8 cellular contexts compared by ENCODE assay signal in genomic region chr19:14528419-14529253, GRCh38. TPM values are rescaled to one million over a fixed set of nuclear protein-coding genes. Genes with fewer than 3 reads are reported as not detected.
A peak's percentile ranks its signal among the peaks of the same experiment; 100 is the strongest.
DNase-seq lines count a peak whose midpoint lies in the region; ATAC-seq, FAIRE-seq and TF ChIP-seq lines count a peak whose summit lies in the region.

No MANE protein-coding gene starts in this region.

- TF ChIP-seq EP300 in HepG2 (IDR thresholded peaks at IDR 0.05; ENCODE audit: low read depth in 2 of 2, low read length in 2 of 2) (no peak), HepG2 (CRISPR knock-in tag; IDR thresholded peaks at IDR 0.05; ENCODE audit: borderline replicate concordance) (no peak)

- 28 to 33% (median 29%) methylated on average over 32 to 39 of the region's 39 CpGs for WGBS in adrenal gland, 4 donors
- 57% methylated on average over 38 of the region's 39 CpGs for WGBS in HepG2 (ENCODE audit: low lambda C conversion rate)
- WGBS in thyroid gland, 2 donors, result 38 to 39% methylated on average over 39 of the region's 39 CpGs

- no peaks in the 10 kb centered on the region for H3K27me3 Mint-ChIP-seq in activated T-cell treated with anti-CD3 and anti-CD28 coated beads, Interleukin-2, amount 50 U/mL, for 24 hours

- H3K36me3 ChIP-seq in adrenal gland (replicated peaks in 1 of 2) (no peaks in the 10 kb centered on the region), HepG2 (replicated peaks in 1 of 2; ENCODE audit: control insufficient read depth in 1 of 2, insufficient read depth in 2 of 2, low read length in 2 of 2) (peaks cover 0 to 3% of the 10 kb centered on the region in 2 experiments; a peak in 1 of 5 replicates), thyroid gland (no peaks in the 10 kb centered on the region)

- H3K27me3 ChIP-seq in adrenal gland (no peaks in the 10 kb centered on the region), HepG2 (ENCODE audit: control insufficient read depth in 1 of 2, insufficient read depth in 2 of 2, low read length in 2 of 2) (no peaks in the 10 kb centered on the region; a peak in 1 of 5 replicates), thyroid gland (no peaks in the 10 kb centered on the region)

- peaks cover 56% of the 10 kb centered on the region for H3K4me1 Mint-ChIP-seq in activated T-cell treated with anti-CD3 and anti-CD28 coated beads, Interleukin-2, amount 50 U/mL, for 24 hours (ENCODE audit: low read depth)

- TF ChIP-seq CTCF in adrenal gland (IDR thresholded peaks at IDR 0.05), result no peak
- TF ChIP-seq CTCF in HepG2 (CRISPR knock-in tag; IDR thresholded peaks at IDR 0.05), result no peak
- TF ChIP-seq CTCF in thyroid gland (IDR thresholded peaks at IDR 0.05), result no peak

- in situ Hi-C loops in HepG2 (cut with HindIII; ENCODE audit: extremely low pct_ligation_motif_present, low pct_unique_long_range_greater_than_20kb), result no loop called here

- CTCF ChIA-PET in HepG2 (lab: Yijun Ruan, JAX; ENCODE audit: low intra/inter-chr PET ratio, low total read pairs), result no interaction called here

- no peak for DNase-seq in activated T-cell treated with anti-CD3 and anti-CD28 coated beads, Interleukin-2, amount 50 U/mL, for 24 hours
- no peak for DNase-seq in activated T-cell treated with anti-CD3 and anti-CD28 coated beads, Interleukin-2, amount 50 U/mL, for 48 hours
- peak in 3 of 7 donors; percentile 49 to 71 (median 53) for DNase-seq in adrenal gland
- DNase-seq in HepG2 (ENCODE audit: low spot score), result no peak
- peak in 1 of 2 donors; percentile 36 for DNase-seq in thyroid gland
- DNase-seq in SK-N-DZ (ENCODE audit: low spot score), result no peak
- no peak for DNase-seq in nucleus accumbens (lab: John Stamatoyannopoulos, UW)

- H3K4me1 ChIP-seq in adrenal gland (replicated peaks in 1 of 2) (peaks cover 29 to 42% of the 10 kb centered on the region in 2 donors), HepG2 (ENCODE audit: insufficient read depth, low read length) (peaks cover 27% of the 10 kb centered on the region), thyroid gland (peaks cover 0 to 6% of the 10 kb centered on the region in 2 donors)

- intact Hi-C loops in adrenal gland (cut with DNase I), result no loop called here
- intact Hi-C loops in HepG2 (cut with micrococcal nuclease; ENCODE audit: unreplicated experiment), result loop anchor here (1.0 kb wide), 1 partner anchor 8 kb away; no protein-coding TSS in a partner anchor
- intact Hi-C loops in thyroid gland (cut with DNase I), result no loop called here

- no TSS peak for BruUV-seq in HepG2 (replicated peaks; lab: Mats Ljungman, UMichigan)

- H3K27ac ChIP-seq in adrenal gland, result peak overlapping the region in 3 of 5 donors; percentile 44 to 89 (median 57)
- H3K27ac ChIP-seq in HepG2 (ENCODE audit: extremely low read length, insufficient read depth, low read length), result peak overlapping the region; percentile 30
- H3K27ac ChIP-seq in thyroid gland, result peak overlapping the region in 2 of 3 donors; percentile 35 to 73

- H3K9me3 Mint-ChIP-seq in activated T-cell treated with anti-CD3 and anti-CD28 coated beads, Interleukin-2, amount 50 U/mL, for 24 hours, result no peaks in the 10 kb centered on the region

- H4K20me1 ChIP-seq in HepG2 (ENCODE audit: insufficient read depth, low read length), result no peaks in the 10 kb centered on the region

- H2AFZ ChIP-seq in HepG2 (ENCODE audit: low read length), result no peak overlapping the region

- no peaks in the 10 kb centered on the region for H3K9me3 ChIP-seq in adrenal gland (replicated peaks in 1 of 3)
- H3K9me3 ChIP-seq in HepG2 (ENCODE audit: low read length), result no peaks in the 10 kb centered on the region
- H3K9me3 ChIP-seq in thyroid gland, result no peaks in the 10 kb centered on the region

- peak overlapping the region; percentile 64 for H3K4me2 ChIP-seq in HepG2 (ENCODE audit: low read depth, low read length)

- no peak for FAIRE-seq in HepG2 (lab: Jason Lieb, UNC)

- peak overlapping the region; percentile 93 for H3K4me3 Mint-ChIP-seq in activated T-cell treated with anti-CD3 and anti-CD28 coated beads, Interleukin-2, amount 50 U/mL, for 24 hours

- ATAC-seq in HepG2, result no peak
- ATAC-seq in HG03135 (IDR thresholded peaks at IDR 0.05; ENCODE audit: unreplicated experiment), result no peak

- H3K9ac ChIP-seq in HepG2 (ENCODE audit: insufficient read depth, low read depth, low read length), result peak overlapping the region; percentile 46

- H3K4me3 ChIP-seq in adrenal gland (peak overlapping the region in 3 of 4 donors; percentile 33 to 78 (median 40)), HepG2 (replicated peaks in 1 of 3; ENCODE audit: insufficient read depth in 1 of 3, low read depth in 2 of 3, low read length in 3 of 3) (peak overlapping the region; percentile 55 to 89 (median 57); a peak in 5 of 6 replicates), thyroid gland (replicated peaks in 1 of 3) (peak overlapping the region; percentile 9 to 64 (median 35))

- H3K27ac Mint-ChIP-seq in activated T-cell treated with anti-CD3 and anti-CD28 coated beads, Interleukin-2, amount 50 U/mL, for 24 hours, result peak overlapping the region; percentile 98

- peaks cover 28% of the 10 kb centered on the region for H3K36me3 Mint-ChIP-seq in activated T-cell treated with anti-CD3 and anti-CD28 coated beads, Interleukin-2, amount 50 U/mL, for 24 hours (ENCODE audit: low read depth)

- POLR2A ChIA-PET in HepG2 (lab: Yijun Ruan, JAX), result interaction anchor here (3.6 kb wide), 1 partner anchor 9 kb away, joined by 39 read pairs; the partner anchor contains the start of gene DNAJB1

- no peak for TF ChIP-seq POLR2A in adrenal gland (IDR thresholded peaks at IDR 0.05)
- TF ChIP-seq POLR2A in HepG2 (IDR thresholded peaks at IDR 0.05; ENCODE audit: insufficient read depth in 1 of 2, low read depth in 2 of 2, low read length in 2 of 2), result no peak
- no peak for TF ChIP-seq POLR2A in thyroid gland (IDR thresholded peaks at IDR 0.05)

- TF ChIP-seq RAD21 in HepG2 (CRISPR knock-in tag; IDR thresholded peaks at IDR 0.05), result no peak

- peaks cover 34% of the 10 kb centered on the region for H3K79me2 ChIP-seq in HepG2 (ENCODE audit: insufficient read depth, low read length)

RNA-seq across cellular contexts. Expression of gene TECR, which starts 0.8 kb away (rescaled TPM):
- 100 to 1,000 TPM; 142 to 282 (median 212) TPM for total RNA-seq in adrenal gland
- polyA plus RNA-seq in adrenal gland, result 100 to 1,000 TPM; 212 to 610 (median 550) TPM
- 25.9 and 54.9 TPM in 2 replicates for total RNA-seq in HepG2 (2016; rRNA removed; fragmentation: Illumina TruSeq; extraction: Trizol)
- total RNA-seq in HepG2 (2016; cell fraction: cytosol; rRNA removed; fragmentation: Illumina TruSeq; extraction: Trizol; ENCODE audit: low read depth), result 25.1 and 26.1 TPM in 2 replicates
- 24.8 and 55.4 TPM in 2 replicates for total RNA-seq in HepG2 (2016; cell fraction: insoluble cytoplasmic fraction; rRNA removed; fragmentation: Illumina TruSeq; extraction: Trizol)
- 23.9 and 26.8 TPM in 2 replicates for total RNA-seq in HepG2 (2016; cell fraction: membrane; rRNA removed; fragmentation: Illumina TruSeq; extraction: Trizol)
- total RNA-seq in HepG2 (2016; cell fraction: nucleus; rRNA removed; fragmentation: Illumina TruSeq; extraction: Trizol), result 68.9 and 76.1 TPM in 2 replicates
- polyA plus RNA-seq in HepG2 (2011; rRNA removed), result 121 and 137 TPM in 2 replicates
- polyA plus RNA-seq in HepG2 (2011; cell fraction: cytosol; rRNA removed), result 131 and 134 TPM in 2 replicates
- 178 and 205 TPM in 2 replicates for polyA plus RNA-seq in HepG2 (2011; cell fraction: nucleus; rRNA removed)
- polyA plus RNA-seq in HepG2 (2012), result 94.0 and 122 TPM in 2 replicates
- polyA plus RNA-seq in HepG2 (2016; cell fraction: cytosol; fragmentation: Illumina TruSeq; extraction: Trizol; ENCODE audit: low read depth), result 70.2 and 77.8 TPM in 2 replicates
- 52.7 and 78.7 TPM in 2 replicates for polyA plus RNA-seq in HepG2 (2016; cell fraction: insoluble cytoplasmic fraction; fragmentation: Illumina TruSeq; extraction: Trizol; ENCODE audit: low read depth)
- 63.3 and 69.9 TPM in 2 replicates for polyA plus RNA-seq in HepG2 (2016; cell fraction: membrane; fragmentation: Illumina TruSeq; extraction: Trizol; ENCODE audit: low read depth)
- polyA plus RNA-seq in HepG2 (2016; cell fraction: nucleus; fragmentation: Illumina TruSeq; extraction: Trizol; ENCODE audit: insufficient read depth, low read depth), result 231 and 244 TPM in 2 replicates
- polyA minus RNA-seq in HepG2 (2011; rRNA and poly(A)+ RNA removed; ENCODE audit: low replicate concordance), result 243 and 582 TPM in 2 replicates
- polyA minus RNA-seq in HepG2 (2011; cell fraction: cytosol; rRNA and poly(A)+ RNA removed), result 99.1 and 118 TPM in 2 replicates
- 62.2 and 64.2 TPM in 2 replicates for polyA minus RNA-seq in HepG2 (2011; cell fraction: nucleus; rRNA and poly(A)+ RNA removed)
- 100 to 1,000 TPM in 2 of 4 donors, 10 to 100 TPM in 2; 75.5 to 126 (median 99.0) TPM for total RNA-seq in thyroid gland
- 72.0 and 77.8 TPM in 2 replicates for polyA plus RNA-seq in SK-N-DZ (2014; cell fraction: cytosol; rRNA removed)
- polyA plus RNA-seq in SK-N-DZ (2014; cell fraction: nucleus; rRNA removed), result 85.0 and 86.2 TPM in 2 replicates

RNA-seq across cellular contexts. Expression of gene DNAJB1, which starts 10.4 kb away (rescaled TPM):
- total RNA-seq in adrenal gland (100 to 1,000 TPM in 6 of 8 donors, 10 to 100 TPM in 2; 86.9 to 208 (median 123) TPM), HepG2 (2016; rRNA removed; fragmentation: Illumina TruSeq; extraction: Trizol) (87.5 and 101 TPM in 2 replicates), thyroid gland (10 to 100 TPM; 49.1 to 61.1 (median 55.3) TPM)
- polyA plus RNA-seq in adrenal gland (100 to 1,000 TPM in 1 of 3 donors, 10 to 100 TPM in 2; 42.5 to 192 (median 45.5) TPM), HepG2 (2011; rRNA removed) (97.3 and 108 TPM in 2 replicates)
- 43.8 and 48.3 TPM in 2 replicates for total RNA-seq in HepG2 (2016; cell fraction: cytosol; rRNA removed; fragmentation: Illumina TruSeq; extraction: Trizol; ENCODE audit: low read depth)
- 87.7 and 97.3 TPM in 2 replicates for total RNA-seq in HepG2 (2016; cell fraction: insoluble cytoplasmic fraction; rRNA removed; fragmentation: Illumina TruSeq; extraction: Trizol)
- 100 and 105 TPM in 2 replicates for total RNA-seq in HepG2 (2016; cell fraction: membrane; rRNA removed; fragmentation: Illumina TruSeq; extraction: Trizol)
- 40.6 and 45.4 TPM in 2 replicates for total RNA-seq in HepG2 (2016; cell fraction: nucleus; rRNA removed; fragmentation: Illumina TruSeq; extraction: Trizol)
- polyA plus RNA-seq in HepG2 (2011; cell fraction: cytosol; rRNA removed), result 90.1 and 116 TPM in 2 replicates
- polyA plus RNA-seq in HepG2 (2011; cell fraction: nucleus; rRNA removed), result 41.8 and 55.7 TPM in 2 replicates
- 45.3 and 99.6 TPM in 2 replicates for polyA plus RNA-seq in HepG2 (2012)
- polyA plus RNA-seq in HepG2 (2016; cell fraction: cytosol; fragmentation: Illumina TruSeq; extraction: Trizol; ENCODE audit: low read depth), result 43.8 and 48.0 TPM in 2 replicates
- polyA plus RNA-seq in HepG2 (2016; cell fraction: insoluble cytoplasmic fraction; fragmentation: Illumina TruSeq; extraction: Trizol; ENCODE audit: low read depth), result 139 and 144 TPM in 2 replicates
- polyA plus RNA-seq in HepG2 (2016; cell fraction: membrane; fragmentation: Illumina TruSeq; extraction: Trizol; ENCODE audit: low read depth), result 72.7 and 75.0 TPM in 2 replicates
- 76.4 and 83.8 TPM in 2 replicates for polyA plus RNA-seq in HepG2 (2016; cell fraction: nucleus; fragmentation: Illumina TruSeq; extraction: Trizol; ENCODE audit: insufficient read depth, low read depth)
- polyA minus RNA-seq in HepG2 (2011; rRNA and poly(A)+ RNA removed; ENCODE audit: low replicate concordance), result 94.0 and 151 TPM in 2 replicates
- polyA minus RNA-seq in HepG2 (2011; cell fraction: cytosol; rRNA and poly(A)+ RNA removed), result 34.2 and 35.4 TPM in 2 replicates
- polyA minus RNA-seq in HepG2 (2011; cell fraction: nucleus; rRNA and poly(A)+ RNA removed), result 42.7 and 47.7 TPM in 2 replicates
- 65.5 and 66.5 TPM in 2 replicates for polyA plus RNA-seq in SK-N-DZ (2014; cell fraction: cytosol; rRNA removed)
- 34.4 and 37.4 TPM in 2 replicates for polyA plus RNA-seq in SK-N-DZ (2014; cell fraction: nucleus; rRNA removed)

RNA-seq across cellular contexts. Expression of gene GIPC1, which starts 32.7 kb away (rescaled TPM):
- 10 to 100 TPM; 52.2 to 69.9 (median 61.2) TPM for total RNA-seq in adrenal gland
- polyA plus RNA-seq in adrenal gland, result 10 to 100 TPM; 26.6 to 85.7 (median 74.3) TPM
- 44.3 and 48.1 TPM in 2 replicates for total RNA-seq in HepG2 (2016; rRNA removed; fragmentation: Illumina TruSeq; extraction: Trizol)
- 24.7 and 30.5 TPM in 2 replicates for total RNA-seq in HepG2 (2016; cell fraction: cytosol; rRNA removed; fragmentation: Illumina TruSeq; extraction: Trizol; ENCODE audit: low read depth)
- 46.7 and 53.0 TPM in 2 replicates for total RNA-seq in HepG2 (2016; cell fraction: insoluble cytoplasmic fraction; rRNA removed; fragmentation: Illumina TruSeq; extraction: Trizol)
- total RNA-seq in HepG2 (2016; cell fraction: membrane; rRNA removed; fragmentation: Illumina TruSeq; extraction: Trizol), result 34.5 and 47.8 TPM in 2 replicates
- 19.0 and 25.5 TPM in 2 replicates for total RNA-seq in HepG2 (2016; cell fraction: nucleus; rRNA removed; fragmentation: Illumina TruSeq; extraction: Trizol)
- polyA plus RNA-seq in HepG2 (2011; rRNA removed), result 27.1 and 32.8 TPM in 2 replicates
- 26.8 and 37.9 TPM in 2 replicates for polyA plus RNA-seq in HepG2 (2011; cell fraction: cytosol; rRNA removed)
- 27.4 and 33.0 TPM in 2 replicates for polyA plus RNA-seq in HepG2 (2011; cell fraction: nucleus; rRNA removed)
- polyA plus RNA-seq in HepG2 (2012), result 13.4 and 20.7 TPM in 2 replicates
- 24.6 and 33.2 TPM in 2 replicates for polyA plus RNA-seq in HepG2 (2016; cell fraction: cytosol; fragmentation: Illumina TruSeq; extraction: Trizol; ENCODE audit: low read depth)
- 49.5 and 56.2 TPM in 2 replicates for polyA plus RNA-seq in HepG2 (2016; cell fraction: insoluble cytoplasmic fraction; fragmentation: Illumina TruSeq; extraction: Trizol; ENCODE audit: low read depth)
- 38.6 and 41.5 TPM in 2 replicates for polyA plus RNA-seq in HepG2 (2016; cell fraction: membrane; fragmentation: Illumina TruSeq; extraction: Trizol; ENCODE audit: low read depth)
- 48.3 and 51.4 TPM in 2 replicates for polyA plus RNA-seq in HepG2 (2016; cell fraction: nucleus; fragmentation: Illumina TruSeq; extraction: Trizol; ENCODE audit: insufficient read depth, low read depth)
- polyA minus RNA-seq in HepG2 (2011; rRNA and poly(A)+ RNA removed; ENCODE audit: low replicate concordance), result 30.0 and 63.8 TPM in 2 replicates
- polyA minus RNA-seq in HepG2 (2011; cell fraction: cytosol; rRNA and poly(A)+ RNA removed), result 17.9 and 20.6 TPM in 2 replicates
- polyA minus RNA-seq in HepG2 (2011; cell fraction: nucleus; rRNA and poly(A)+ RNA removed), result 9.7 and 11.3 TPM in 2 replicates
- total RNA-seq in thyroid gland, result 10 to 100 TPM; 34.7 to 93.7 (median 55.4) TPM
- polyA plus RNA-seq in SK-N-DZ (2014; cell fraction: cytosol; rRNA removed), result 79.6 and 103 TPM in 2 replicates
- 63.3 and 63.9 TPM in 2 replicates for polyA plus RNA-seq in SK-N-DZ (2014; cell fraction: nucleus; rRNA removed)

RNA-seq across cellular contexts. Expression of gene NDUFB7, which starts 43.2 kb away (rescaled TPM):
- total RNA-seq in adrenal gland (100 to 1,000 TPM; 170 to 658 (median 300) TPM), HepG2 (2016; rRNA removed; fragmentation: Illumina TruSeq; extraction: Trizol) (198 and 244 TPM in 2 replicates), thyroid gland (100 to 1,000 TPM; 208 to 584 (median 422) TPM)
- polyA plus RNA-seq in adrenal gland (100 to 1,000 TPM in 2 of 3 donors, 10 to 100 TPM in 1; 19.1 to 848 (median 637) TPM), HepG2 (2011; rRNA removed) (156 and 192 TPM in 2 replicates)
- total RNA-seq in HepG2 (2016; cell fraction: cytosol; rRNA removed; fragmentation: Illumina TruSeq; extraction: Trizol; ENCODE audit: low read depth), result 82.1 and 95.0 TPM in 2 replicates
- 211 and 273 TPM in 2 replicates for total RNA-seq in HepG2 (2016; cell fraction: insoluble cytoplasmic fraction; rRNA removed; fragmentation: Illumina TruSeq; extraction: Trizol)
- total RNA-seq in HepG2 (2016; cell fraction: membrane; rRNA removed; fragmentation: Illumina TruSeq; extraction: Trizol), result 110 and 154 TPM in 2 replicates
- 70.6 and 78.7 TPM in 2 replicates for total RNA-seq in HepG2 (2016; cell fraction: nucleus; rRNA removed; fragmentation: Illumina TruSeq; extraction: Trizol)
- 190 and 437 TPM in 2 replicates for polyA plus RNA-seq in HepG2 (2011; cell fraction: cytosol; rRNA removed)
- polyA plus RNA-seq in HepG2 (2011; cell fraction: nucleus; rRNA removed), result 175 and 191 TPM in 2 replicates
- 61.7 and 64.5 TPM in 2 replicates for polyA plus RNA-seq in HepG2 (2012)
- polyA plus RNA-seq in HepG2 (2016; cell fraction: cytosol; fragmentation: Illumina TruSeq; extraction: Trizol; ENCODE audit: low read depth), result 81.2 and 92.7 TPM in 2 replicates
- 241 and 259 TPM in 2 replicates for polyA plus RNA-seq in HepG2 (2016; cell fraction: insoluble cytoplasmic fraction; fragmentation: Illumina TruSeq; extraction: Trizol; ENCODE audit: low read depth)
- 104 and 120 TPM in 2 replicates for polyA plus RNA-seq in HepG2 (2016; cell fraction: membrane; fragmentation: Illumina TruSeq; extraction: Trizol; ENCODE audit: low read depth)
- 132 and 145 TPM in 2 replicates for polyA plus RNA-seq in HepG2 (2016; cell fraction: nucleus; fragmentation: Illumina TruSeq; extraction: Trizol; ENCODE audit: insufficient read depth, low read depth)
- polyA minus RNA-seq in HepG2 (2011; rRNA and poly(A)+ RNA removed; ENCODE audit: low replicate concordance), result 70.0 and 85.2 TPM in 2 replicates
- 35.3 and 38.9 TPM in 2 replicates for polyA minus RNA-seq in HepG2 (2011; cell fraction: cytosol; rRNA and poly(A)+ RNA removed)
- 12.1 and 13.1 TPM in 2 replicates for polyA minus RNA-seq in HepG2 (2011; cell fraction: nucleus; rRNA and poly(A)+ RNA removed)
- 439 and 440 TPM in 2 replicates for polyA plus RNA-seq in SK-N-DZ (2014; cell fraction: cytosol; rRNA removed)
- polyA plus RNA-seq in SK-N-DZ (2014; cell fraction: nucleus; rRNA removed), result 262 and 394 TPM in 2 replicates

RNA-seq across cellular contexts. Expression of gene PTGER1, which starts 53.5 kb away (rescaled TPM):
- 1 to 10 TPM; 2.0 to 9.8 (median 4.0) TPM for total RNA-seq in adrenal gland
- 1 to 10 TPM in 2 of 3 donors, not detected in 1; 1.9 to 4.8 TPM for polyA plus RNA-seq in adrenal gland
- not detected in 2 replicates for total RNA-seq in HepG2 (2016; rRNA removed; fragmentation: Illumina TruSeq; extraction: Trizol)
- total RNA-seq in HepG2 (2016; cell fraction: cytosol; rRNA removed; fragmentation: Illumina TruSeq; extraction: Trizol; ENCODE audit: low read depth), result 0.18 TPM in 1 of 2 replicates, not detected in the other
- not detected in 2 replicates for total RNA-seq in HepG2 (2016; cell fraction: insoluble cytoplasmic fraction; rRNA removed; fragmentation: Illumina TruSeq; extraction: Trizol)
- total RNA-seq in HepG2 (2016; cell fraction: membrane; rRNA removed; fragmentation: Illumina TruSeq; extraction: Trizol), result 0.14 and 0.15 TPM in 2 replicates
- total RNA-seq in HepG2 (2016; cell fraction: nucleus; rRNA removed; fragmentation: Illumina TruSeq; extraction: Trizol), result not detected in 2 replicates
- polyA plus RNA-seq in HepG2 (2011; rRNA removed), result 0.13 and 0.24 TPM in 2 replicates
- 0.14 and 0.27 TPM in 2 replicates for polyA plus RNA-seq in HepG2 (2011; cell fraction: cytosol; rRNA removed)
- 0.14 and 0.21 TPM in 2 replicates for polyA plus RNA-seq in HepG2 (2011; cell fraction: nucleus; rRNA removed)
- polyA plus RNA-seq in HepG2 (2012), result not detected in 2 replicates
- 0.09 TPM in 1 of 2 replicates, not detected in the other for polyA plus RNA-seq in HepG2 (2016; cell fraction: cytosol; fragmentation: Illumina TruSeq; extraction: Trizol; ENCODE audit: low read depth)
- polyA plus RNA-seq in HepG2 (2016; cell fraction: insoluble cytoplasmic fraction; fragmentation: Illumina TruSeq; extraction: Trizol; ENCODE audit: low read depth), result not detected in 2 replicates
- polyA plus RNA-seq in HepG2 (2016; cell fraction: membrane; fragmentation: Illumina TruSeq; extraction: Trizol; ENCODE audit: low read depth), result not detected in 2 replicates
- polyA plus RNA-seq in HepG2 (2016; cell fraction: nucleus; fragmentation: Illumina TruSeq; extraction: Trizol; ENCODE audit: insufficient read depth, low read depth), result 0.44 TPM in 1 of 2 replicates, not detected in the other
- polyA minus RNA-seq in HepG2 (2011; rRNA and poly(A)+ RNA removed; ENCODE audit: low replicate concordance), result 0.24 TPM in 1 of 2 replicates, not detected in the other
- polyA minus RNA-seq in HepG2 (2011; cell fraction: cytosol; rRNA and poly(A)+ RNA removed), result not detected in 2 replicates
- polyA minus RNA-seq in HepG2 (2011; cell fraction: nucleus; rRNA and poly(A)+ RNA removed), result not detected in 2 replicates
- 1 to 10 TPM in 1 of 4 donors, not detected in 3; 1.5 TPM for total RNA-seq in thyroid gland
- polyA plus RNA-seq in SK-N-DZ (2014; cell fraction: cytosol; rRNA removed), result 2.9 and 4.9 TPM in 2 replicates
- polyA plus RNA-seq in SK-N-DZ (2014; cell fraction: nucleus; rRNA removed), result 0.58 and 2.3 TPM in 2 replicates
